ENCODE assay signal across 1 cellular context in genomic region chr5:142852361-142852760, GRCh38.
TF ChIP-seq lines count a peak whose summit lies in the region.

No MANE protein-coding gene starts in this region.

TF ChIP-seq in H1, 55 proteins besides CTCF, POLR2A, EP300 and RAD21 (continued from another document):
- no peak for TF ChIP-seq NANOG (IDR thresholded peaks at IDR 0.05; ENCODE audit: insufficient read depth, low read depth, low read length, poor library complexity, severe bottlenecking)
- TF ChIP-seq EZH2 (IDR thresholded peaks at IDR 0.05; ENCODE audit: low read depth, low read length, severe bottlenecking) = no peak
- no peak for TF ChIP-seq SP2 (IDR thresholded peaks at IDR 0.05; ENCODE audit: low read length)
- TF ChIP-seq E2F6 (IDR thresholded peaks at IDR 0.05) = no peak
- TF ChIP-seq GTF2F1 (IDR thresholded peaks at IDR 0.05; ENCODE audit: borderline replicate concordance, low read depth, low read length) = no peak
- no peak for TF ChIP-seq CBX8 (IDR thresholded peaks at IDR 0.05; ENCODE audit: borderline replicate concordance, low read depth, low read length)
- no peak for TF ChIP-seq TBP (IDR thresholded peaks at IDR 0.05; ENCODE audit: low read depth, low read length)
- no peak for TF ChIP-seq CHD1 (IDR thresholded peaks at IDR 0.05; ENCODE audit: low read depth, low read length)
- TF ChIP-seq SIN3A (conservative IDR thresholded peaks at IDR 0.05 in 1 of 2, IDR thresholded peaks at IDR 0.05 in 1 of 2; ENCODE audit: low read depth in 1 of 2, low read length in 2 of 2) = no peak
- no peak for TF ChIP-seq CEBPB (IDR thresholded peaks at IDR 0.05; ENCODE audit: low read depth, low read length)
- TF ChIP-seq CREB1 (IDR thresholded peaks at IDR 0.05) = no peak
TF ChIP-seq in H1: peak in this region for 0.
